In genomic region chr3:157595259-157595658, GRCh38 we compare ENCODE assay signal across 35 cellular contexts.
DNase-seq lines count a peak whose midpoint lies in the region; ATAC-seq, FAIRE-seq and TF ChIP-seq lines count a peak whose summit lies in the region.
"Had no signal": no experiment of that assay in that cellular context is flagged by ENCODE, and none has a peak within 500 bp of the region (broad histone marks: within the 10 kb centered on the region; RNA-seq: fewer than 3 reads in every experiment).

No MANE protein-coding gene starts in this region.

- H4K20me1 ChIP-seq in K562 (replicated peaks; ENCODE audit: control insufficient read depth, insufficient read depth, low read length) (no peaks in the 10 kb centered on the region), H1 (replicated peaks in 1 of 2; ENCODE audit: control insufficient read depth in 1 of 2, insufficient read depth in 2 of 2, low read length in 2 of 2) (no peaks in the 10 kb centered on the region)
- H4K20me1 ChIP-seq: BLaER1; BLaER1 treated with 17β-estradiol and CSF1 and Interleukin-3, amounts not matched to agents 10 nM and 100 nM had no signal

- H4K8ac ChIP-seq in H1 (ENCODE audit: extremely low read depth, insufficient read depth, low read length) (no peak overlapping the region), mesendoderm (ENCODE audit: low read depth, low read length) (no peak overlapping the region)

- H3K9me1 ChIP-seq in K562 (ENCODE audit: control insufficient read depth, insufficient read depth, low read length): no peaks in the 10 kb centered on the region

- no peaks in the 10 kb centered on the region for H3K9me3 ChIP-seq in K562 (replicated peaks; ENCODE audit: control insufficient read depth, insufficient read depth, low read depth, low read length)
- H3K9me3 ChIP-seq in H1 (ENCODE audit: insufficient read depth in 2 of 2, low read depth in 1 of 2, low read length in 1 of 2): no peaks in the 10 kb centered on the region
- no peaks in the 10 kb centered on the region for H3K9me3 ChIP-seq in esophagus muscularis mucosa
- H3K9me3 ChIP-seq: A549; BE2C; BLaER1; BLaER1 treated with 17β-estradiol and CSF1 and Interleukin-3, amounts not matched to agents 10 nM and 100 nM; Caco-2 had no signal

- no peak overlapping the region for H4K5ac ChIP-seq in H1 (ENCODE audit: insufficient read length, low read depth, low read length)
- no peak overlapping the region for H4K5ac ChIP-seq in mesendoderm (ENCODE audit: low read length)

- H3K79me1 ChIP-seq in H1 (ENCODE audit: low read depth, low read length) (no peaks in the 10 kb centered on the region), mesendoderm (ENCODE audit: low read length) (no peaks in the 10 kb centered on the region)

- H2BK5ac ChIP-seq in H1 (ENCODE audit: low read depth, low read length) (0 out of 2 replicates have a peak overlapping the region, but pooled peaks have one; percentile 16), mesendoderm (ENCODE audit: low read length) (no peak overlapping the region)

- H3K14ac ChIP-seq in H1 (ENCODE audit: insufficient read length): no peak overlapping the region

- H4K91ac ChIP-seq in H1 (replicated peaks; ENCODE audit: insufficient read length, low read length): no peak overlapping the region

- ATAC-seq in K562 (peak; percentile 55), HG03354 (IDR thresholded peaks at IDR 0.05; ENCODE audit: poor library complexity, severe bottlenecking, unreplicated experiment) (no peak)
- ATAC-seq: A549; CD8-positive, alpha-beta T cell had no signal

- no peak for FAIRE-seq in K562 (lab: Jason Lieb, UNC)
- FAIRE-seq in H1 (lab: Jason Lieb, UNC): no peak
- FAIRE-seq: A204.1, A549, D721Med had no signal

- H2BK15ac ChIP-seq in H1 (ENCODE audit: low read length): no peak overlapping the region
- H2BK15ac ChIP-seq in mesendoderm (replicated peaks; ENCODE audit: low read depth): no peak overlapping the region

- no peak overlapping the region for H2BK20ac ChIP-seq in H1 (ENCODE audit: low read length)

- no peaks in the 10 kb centered on the region for H3K4me1 ChIP-seq in K562 (replicated peaks in 1 of 2; ENCODE audit: control insufficient read depth in 2 of 2, insufficient read depth in 2 of 2, low read length in 2 of 2)
- H3K4me1 ChIP-seq in H1 (replicated peaks in 1 of 4; ENCODE audit: control insufficient read depth in 3 of 4, insufficient read depth in 4 of 4, low read length in 3 of 4): no peaks in the 10 kb centered on the region
- no peaks in the 10 kb centered on the region for H3K4me1 ChIP-seq in esophagus muscularis mucosa
- H3K4me1 ChIP-seq in mesendoderm (ENCODE audit: control insufficient read depth, low read depth, low read length): no peaks in the 10 kb centered on the region
- H3K4me1 ChIP-seq: A549, BE2C, BLaER1, Caco-2 had no signal

- H2BK120ac ChIP-seq in H1 (replicated peaks; ENCODE audit: low read depth, low read length) (no peak overlapping the region), mesendoderm (ENCODE audit: low read depth, low read length) (no peak overlapping the region)

- no peaks in the 10 kb centered on the region for H3K36me3 ChIP-seq in K562 (ENCODE audit: control insufficient read depth, insufficient read depth, low read length)
- H3K36me3 ChIP-seq in H1 (ENCODE audit: control insufficient read depth in 2 of 4, insufficient read depth in 4 of 4, low read length in 3 of 4): no peaks in the 10 kb centered on the region
- H3K36me3 ChIP-seq in esophagus muscularis mucosa: no peaks in the 10 kb centered on the region
- H3K36me3 ChIP-seq in mesendoderm (ENCODE audit: control insufficient read depth, insufficient read depth, low read length): no peaks in the 10 kb centered on the region
- H3K36me3 ChIP-seq: BE2C; BLaER1; BLaER1 treated with 17β-estradiol and CSF1 and Interleukin-3, amounts not matched to agents 10 nM and 100 nM had no signal

- no TSS peak for BruUV-seq in K562 (replicated peaks; lab: Mats Ljungman, UMichigan)

- H3K56ac ChIP-seq in H1 (replicated peaks; ENCODE audit: insufficient read length, low read depth, low read length) (no peak overlapping the region), mesendoderm (ENCODE audit: low read length) (no peak overlapping the region)

- intact Hi-C loops in K562 (cut with micrococcal nuclease): loop anchor here (1.0 kb wide), 1 partner anchor 63 kb away; no protein-coding TSS in a partner anchor
- intact Hi-C loops in esophagus muscularis mucosa (cut with DNase I): no loop called here
- intact Hi-C loops in CD14-positive monocyte (cut with micrococcal nuclease): no loop called here

- peak in 1 of 4 experiments; percentile 7 for DNase-seq in K562 (ENCODE audit: extremely low read depth in 1 of 4, low spot score in 3 of 4)
- DNase-seq in H1 (ENCODE audit: low read depth in 1 of 2, low spot score in 2 of 2): no peak
- DNase-seq in esophagus muscularis mucosa (ENCODE audit: extremely low spot score): peak; percentile 1
- DNase-seq in mesendoderm: peak; percentile 5
- no peak for DNase-seq in CD14-positive monocyte (ENCODE audit: low spot score)
- DNase-seq in GM10248 (ENCODE audit: extremely low spot score): no peak
- DNase-seq in midbrain (lab: John Stamatoyannopoulos, UW): no peak
- DNase-seq: 8988T; ACHN; BE2C; C1 segment of cervical spinal cord; Caco-2; Calu3; CD4-positive, alpha-beta memory T cell; CD4-positive, alpha-beta T cell; CD4-positive, CD25-positive, alpha-beta regulatory T cell; CD8-positive, alpha-beta memory T cell; CD8-positive, alpha-beta T cell; COR-L47; DMS 273 treated with DMSO at 0.1 percent for 48 hours; DMS153; DMS53; DMS79; DMS79 treated with DMSO at 0.1 percent for 48 hours; DND-41; EL had no signal

- no peak overlapping the region for H3K4ac ChIP-seq in H1 (replicated peaks; ENCODE audit: insufficient read length, low read depth, low read length)
- H3K4ac ChIP-seq in mesendoderm (ENCODE audit: low read depth, low read length): no peak overlapping the region

- no peaks in the 10 kb centered on the region for H3K9me3 Mint-ChIP-seq in CD14-positive monocyte
- H3K9me3 Mint-ChIP-seq: CD4-positive, alpha-beta memory T cell; CD4-positive, alpha-beta T cell; CD4-positive, CD25-positive, alpha-beta regulatory T cell; CD8-positive, alpha-beta memory T cell; CD8-positive, alpha-beta T cell had no signal

- TF ChIP-seq CTCF in K562 (IDR thresholded peaks at IDR 0.05 in 2 of 3, conservative IDR thresholded peaks at IDR 0.05 in 1 of 3; ENCODE audit: insufficient read depth in 2 of 3, low read depth in 1 of 3, low read length in 3 of 3) (peak in 1 of 3 experiments; percentile 37; a peak in 2 of 6 replicates), H1 (IDR thresholded peaks at IDR 0.05; ENCODE audit: control extremely low read depth in 1 of 3, insufficient read depth in 1 of 3, low read depth in 1 of 3, low read length in 3 of 3) (no peak), esophagus muscularis mucosa (IDR thresholded peaks at IDR 0.05) (no peak), CD14-positive monocyte (IDR thresholded peaks at IDR 0.05) (no peak), GM10248 (IDR thresholded peaks at IDR 0.05; ENCODE audit: control extremely low read depth, extremely low read depth, low read depth, missing control alignments) (no peak)

- POLR2A ChIA-PET in K562 (lab: Yijun Ruan, JAX): interaction anchor here (1.0 kb wide), 1 partner anchor 11 kb away, joined by 3 read pairs; no protein-coding TSS in a partner anchor
- POLR2A ChIA-PET in H1 (lab: Charles Lee; ENCODE audit: partially characterized antibody): no interaction called here
- POLR2A ChIA-PET in GM10248 (lab: Yijun Ruan, JAX): no interaction called here

- H3K18ac ChIP-seq in H1 (ENCODE audit: extremely low read depth, low read length): no peak overlapping the region
- H3K18ac ChIP-seq in mesendoderm (ENCODE audit: low read length): no peak overlapping the region

- H3K27ac Mint-ChIP-seq in CD14-positive monocyte: peak overlapping the region in 2 of 7 donors; percentile 20 to 27
- H3K27ac Mint-ChIP-seq: B cell; CD4-positive, alpha-beta T cell; CD8-positive, alpha-beta T cell had no signal

- WGBS in K562 (ENCODE audit: insufficient coverage, low coverage, missing lambda C conversion rate): 2% methylated on average over 5 of the region's 5 CpGs
- 82% methylated on average over 5 of the region's 5 CpGs; no CpG with 5 or more reads in 1 of the 2 experiments for WGBS in H1 (ENCODE audit: extremely low coverage in 1 of 2, insufficient coverage in 1 of 2, insufficient read length in 1 of 2, insufficient replicate concordance in 2 of 2, low coverage in 1 of 2, low lambda C conversion rate in 2 of 2, missing lambda C conversion rate in 1 of 2), 2 experiments
- 84% methylated on average over 5 of the region's 5 CpGs for WGBS in esophagus muscularis mucosa
- no CpG with 5 or more reads among the region's 5 CpGs for WGBS in mesendoderm (ENCODE audit: extremely low coverage, insufficient coverage, low lambda C conversion rate)

- no peaks in the 10 kb centered on the region for H3K79me2 ChIP-seq in K562 (ENCODE audit: control insufficient read depth, insufficient read depth, low read length)
- H3K79me2 ChIP-seq in H1 (ENCODE audit: control insufficient read depth in 1 of 2, insufficient read depth in 2 of 2, low read length in 2 of 2): no peaks in the 10 kb centered on the region
- H3K79me2 ChIP-seq in mesendoderm (ENCODE audit: control insufficient read depth, insufficient read depth, low read length): no peaks in the 10 kb centered on the region

- no peaks in the 10 kb centered on the region for H3K36me3 Mint-ChIP-seq in CD14-positive monocyte
- H3K36me3 Mint-ChIP-seq: CD4-positive, alpha-beta memory T cell; CD4-positive, CD25-positive, alpha-beta regulatory T cell; CD8-positive, alpha-beta memory T cell; CD8-positive, alpha-beta T cell had no signal

- H3K9ac ChIP-seq in K562 (ENCODE audit: insufficient read depth in 1 of 2, low read depth in 2 of 2, low read length in 2 of 2) (no peak overlapping the region), H1 (replicated peaks in 1 of 4; ENCODE audit: extremely low read depth in 1 of 4, low read depth in 3 of 4, low read length in 3 of 4) (no peak overlapping the region), mesendoderm (ENCODE audit: low read length) (no peak overlapping the region)
- H3K9ac ChIP-seq: BLaER1; BLaER1 treated with 17β-estradiol and CSF1 and Interleukin-3, amounts not matched to agents 10 nM and 100 nM had no signal

- TF ChIP-seq POLR2A in K562 (conservative IDR thresholded peaks at IDR 0.05): no peak
- no peak for TF ChIP-seq POLR2A in H1 (IDR thresholded peaks at IDR 0.05; ENCODE audit: control extremely low read depth in 1 of 2, low read depth in 2 of 2, low read length in 2 of 2)
- TF ChIP-seq POLR2A in esophagus muscularis mucosa (IDR thresholded peaks at IDR 0.05; ENCODE audit: low read depth): no peak

- H3K4me3 ChIP-seq in K562 (no peak overlapping the region), H1 (ENCODE audit: extremely low read depth in 1 of 4, insufficient read depth in 2 of 4, low read depth in 3 of 4, low read length in 4 of 4) (no peak overlapping the region), esophagus muscularis mucosa (no peak overlapping the region), mesendoderm (ENCODE audit: low read length) (no peak overlapping the region)
- H3K4me3 ChIP-seq: A549; BLaER1; BLaER1 treated with 17β-estradiol and CSF1 and Interleukin-3, amounts not matched to agents 10 nM and 100 nM had no signal

- 0 out of 2 replicates have a peak, but pooled peaks cover 3% of the 10 kb centered on the region for H3K23me2 ChIP-seq in H1 (ENCODE audit: low read depth, low read length)

- H3K23ac ChIP-seq in H1 (ENCODE audit: insufficient read length) (no peak overlapping the region), mesendoderm (ENCODE audit: low read length) (no peak overlapping the region)

- no peak overlapping the region for H3K27ac ChIP-seq in K562 (ENCODE audit: extremely low read depth, low read depth, low read length)
- no peak overlapping the region for H3K27ac ChIP-seq in H1 (ENCODE audit: low read depth, low read length)
- no peak overlapping the region for H3K27ac ChIP-seq in esophagus muscularis mucosa (replicated peaks in 1 of 4)
- no peak overlapping the region for H3K27ac ChIP-seq in mesendoderm (ENCODE audit: low read depth, low read length)
- H3K27ac ChIP-seq: 22Rv1; A549; BLaER1; BLaER1 treated with 17β-estradiol and CSF1 and Interleukin-3, amounts not matched to agents 10 nM and 100 nM; C4-2B had no signal

- H2AFZ ChIP-seq in K562 (ENCODE audit: low read depth, low read length): no peak overlapping the region
- H2AFZ ChIP-seq in H1 (ENCODE audit: low read length): no peak overlapping the region

- in situ Hi-C loops in K562 (cut with MboI): no loop called here

- H3K27me3 ChIP-seq in K562 (ENCODE audit: control insufficient read depth in 2 of 2, insufficient read depth in 2 of 2, low read length in 2 of 2) (no peaks in the 10 kb centered on the region), H1 (replicated peaks in 1 of 4; ENCODE audit: control insufficient read depth in 3 of 4, extremely low read depth in 1 of 4, insufficient read depth in 3 of 4, low read length in 3 of 4) (no peaks in the 10 kb centered on the region), esophagus muscularis mucosa (no peaks in the 10 kb centered on the region), mesendoderm (ENCODE audit: insufficient read depth, low read length, poor library complexity) (no peaks in the 10 kb centered on the region)
- H3K27me3 ChIP-seq: BE2C; BLaER1; BLaER1 treated with 17β-estradiol and CSF1 and Interleukin-3, amounts not matched to agents 10 nM and 100 nM had no signal

- H2BK12ac ChIP-seq in H1 (ENCODE audit: low read depth, low read length): no peak overlapping the region

- CTCF ChIA-PET in K562 (lab: Yijun Ruan, JAX; ENCODE audit: low intra/inter-chr PET ratio): no interaction called here
- CTCF ChIA-PET in H1 (lab: Charles Lee; ENCODE audit: partially characterized antibody): interaction anchor here (0.9 to 5.7 kb wide), 5 partner anchors 12 to 131 kb away, joined by 3 to 40 read pairs (median 4); no protein-coding TSS in a partner anchor
- CTCF ChIA-PET in GM10248 (lab: Yijun Ruan, JAX): interaction anchor here (4.8 kb wide), 1 partner anchor 11 kb away, joined by 29 read pairs; no protein-coding TSS in a partner anchor

- H3K4me2 ChIP-seq in K562 (ENCODE audit: insufficient read depth, low read length) (no peak overlapping the region), H1 (ENCODE audit: insufficient read depth in 1 of 2, low read depth in 2 of 2, low read length in 2 of 2) (no peak overlapping the region), mesendoderm (ENCODE audit: low read length) (no peak overlapping the region)
- H3K4me2 ChIP-seq: A549; BLaER1; BLaER1 treated with 17β-estradiol and CSF1 and Interleukin-3, amounts not matched to agents 10 nM and 100 nM had no signal

- H3K27me3 Mint-ChIP-seq in CD14-positive monocyte (ENCODE audit: low read depth in 3 of 3): peaks cover 4 to 7% (median 5%) of the 10 kb centered on the region in 3 donors

- peaks cover 4% of the 10 kb centered on the region for H3K4me1 Mint-ChIP-seq in CD14-positive monocyte
- H3K4me1 Mint-ChIP-seq: B cell; CD4-positive, alpha-beta memory T cell; CD4-positive, CD25-positive, alpha-beta regulatory T cell; CD8-positive, alpha-beta memory T cell had no signal

- TF ChIP-seq EP300 in K562 (IDR thresholded peaks at IDR 0.05; ENCODE audit: low read length): no peak
- TF ChIP-seq EP300 in H1 (IDR thresholded peaks at IDR 0.05; ENCODE audit: borderline replicate concordance in 1 of 2, low read depth in 2 of 2, low read length in 2 of 2): no peak
- TF ChIP-seq EP300 in esophagus muscularis mucosa (IDR thresholded peaks at IDR 0.05): no peak

- no peak overlapping the region for H3K4me3 Mint-ChIP-seq in CD14-positive monocyte
- H3K4me3 Mint-ChIP-seq: B cell; CD4-positive, alpha-beta memory T cell; CD4-positive, alpha-beta T cell; CD4-positive, CD25-positive, alpha-beta regulatory T cell; CD8-positive, alpha-beta memory T cell; CD8-positive, alpha-beta T cell had no signal

- H2AK5ac ChIP-seq in H1 (ENCODE audit: low read depth, low read length) (no peak overlapping the region), mesendoderm (ENCODE audit: low read length) (no peak overlapping the region)

- TF ChIP-seq RAD21 in K562 (CRISPR knock-in tag; conservative IDR thresholded peaks at IDR 0.05 in 1 of 2, IDR thresholded peaks at IDR 0.05 in 1 of 2) (peak; percentile 24 to 59; a peak in 3 of 4 replicates), H1 (IDR thresholded peaks at IDR 0.05 in 1 of 2, conservative IDR thresholded peaks at IDR 0.05 in 1 of 2; ENCODE audit: low read depth in 2 of 2, low read length in 2 of 2) (0 out of 4 replicates have a peak, but pooled peaks of 1 of the 2 experiments have one; percentile 2)

Comparison
In these comparisons a context has a peak if more than half of its experiments do, and no peak if none do; other contexts are left out.
1. DNase-seq: peak in esophagus muscularis mucosa (single experiment) and mesendoderm (single experiment); none in H1 (0 of 2), CD14-positive monocyte (single experiment), GM10248 (single experiment) and midbrain (single experiment).